In genomic region chr14:77181603-77182437, GRCh38 we compare ENCODE assay signal across 9 cellular contexts. TPM values are rescaled to one million over a fixed set of nuclear protein-coding genes. Genes with fewer than 3 reads are reported as not detected.
DNase-seq lines count a peak whose midpoint lies in the region; ATAC-seq, FAIRE-seq and TF ChIP-seq lines count a peak whose summit lies in the region.
"Had no signal": no experiment of that assay in that cellular context is flagged by ENCODE, and none has a peak within 500 bp of the region (broad histone marks: within the 10 kb centered on the region; RNA-seq: fewer than 3 reads in every experiment).

Gene TMEM63C (plus strand): TSS chr14:77181798. CDS start chr14:77218814, 37,016 bp downstream.

- FAIRE-seq in GM12892 (lab: Jason Lieb, UNC) = peak; percentile 27
- FAIRE-seq: endometrium had no signal

- peak within 1 kb of the TSS; percentile 78 for H3K4me3 Mint-ChIP-seq in natural killer cell

- TF ChIP-seq POLR2A in GM12892 (IDR thresholded peaks at IDR 0.05; ENCODE audit: low read depth, low read length) = no peak

- DNase-seq in GM12892 (ENCODE audit: insufficient read length) = peak; percentile 53
- peak; percentile 97 for DNase-seq in NCI-H748 (lab: John Stamatoyannopoulos, UW; ENCODE audit: unreplicated experiment)
- DNase-seq in activated CD8-positive, alpha-beta memory T cell treated with anti-CD3 and anti-CD28 coated beads for 48 hours (ENCODE audit: low read depth in 2 of 3, low spot score in 2 of 3) = peak; percentile 16 to 46 (median 18)
- peak; percentile 83 for DNase-seq in epithelial cell of esophagus (ENCODE audit: low read depth)
- no peak for DNase-seq in natural killer cell
- peak in 27 of 49 donors; percentile 12 to 88 (median 32) for DNase-seq in substantia nigra (lab: John Stamatoyannopoulos, UW)

- no peak within 1 kb of the TSS for H3K27ac Mint-ChIP-seq in natural killer cell

- ATAC-seq in HG03565 (IDR thresholded peaks at IDR 0.05; ENCODE audit: unreplicated experiment) (peak; percentile 46), natural killer cell (peak; percentile 61 to 83 (median 67)), HG03196 (IDR thresholded peaks at IDR 0.05; ENCODE audit: unreplicated experiment) (no peak)

- H3K4me3 ChIP-seq in epithelial cell of esophagus (ENCODE audit: low read length) = peak within 1 kb of the TSS; percentile 90

- peaks cover 13 to 24% of the 10 kb centered on the region in 2 donors for H3K4me1 Mint-ChIP-seq in natural killer cell

- intact Hi-C loops in natural killer cell (cut with micrococcal nuclease) = no loop called here

- H3K9me3 Mint-ChIP-seq in natural killer cell = no peaks in the 10 kb centered on the region

- H3K36me3 Mint-ChIP-seq in natural killer cell = no peaks in the 10 kb centered on the region

- TF ChIP-seq CTCF in epithelial cell of esophagus (IDR thresholded peaks at IDR 0.05; ENCODE audit: insufficient read depth, low read depth, low read length, missing control alignments) (no peak), natural killer cell (IDR thresholded peaks at IDR 0.05) (no peak)

- H3K27me3 Mint-ChIP-seq in natural killer cell (ENCODE audit: low read depth in 2 of 2) = peaks cover 6 to 14% of the 10 kb centered on the region in 2 donors

- no peak within 1 kb of the TSS for H3K27ac ChIP-seq in substantia nigra (ENCODE audit: low read depth, low read length, poor library complexity, severe bottlenecking)

RNA-seq across cellular contexts. Expression of gene TMEM63C, which starts in this region (rescaled TPM):
- 0.08 TPM for polyA plus RNA-seq in GM12892 (2012; ENCODE audit: missing spikeins)
- total RNA-seq in natural killer cell = 1 to 10 TPM; 1.5 to 5.1 (median 2.1) TPM
